ENCODE assay signal across 9 cellular contexts in genomic region chr1:77234943-77235342, GRCh38. TPM values are rescaled to one million over a fixed set of nuclear protein-coding genes. Genes with fewer than 3 reads are reported as not detected.
"Had no signal": no experiment of that assay in that cellular context is flagged by ENCODE, and none has a peak within 500 bp of the region (broad histone marks: within the 10 kb centered on the region; RNA-seq: fewer than 3 reads in every experiment).

No MANE protein-coding gene starts in this region.

- H3K4me3 ChIP-seq: GM12878 had no signal

- DNase-seq: GDM1, GF-D8 had no signal

- FAIRE-seq: G401.6, GM12878, GM12891, GM12892, GM18507, GM19239 had no signal

- ATAC-seq: GM12878 had no signal

RNA-seq across cellular contexts. Expression of gene AK5, which starts 46.9 kb away (rescaled TPM):
- total RNA-seq: G401 had no signal
